ENCODE assay signal across 1 cellular context in genomic region chr15:41990243-41990605, GRCh38.
TF ChIP-seq lines count a peak whose summit lies in the region.

No MANE protein-coding gene starts in this region.

TF ChIP-seq in GM23338, 12 proteins besides CTCF, POLR2A, EP300 and RAD21 (continued from another document):
- TF ChIP-seq ETS1 (IDR thresholded peaks at IDR 0.05) (no peak), NANOG (IDR thresholded peaks at IDR 0.05; ENCODE audit: borderline replicate concordance) (no peak), ZNF114 (CRISPR knock-in tag; IDR thresholded peaks at IDR 0.05) (no peak), POLR2AphosphoS5 (IDR thresholded peaks at IDR 0.05; ENCODE audit: low read depth) (no peak), CREB1 (CRISPR knock-in tag; IDR thresholded peaks at IDR 0.05; ENCODE audit: low read depth) (no peak), EZH2phosphoT487 (IDR thresholded peaks at IDR 0.05; ENCODE audit: unreplicated experiment) (no peak), EZH2 (IDR thresholded peaks at IDR 0.05; ENCODE audit: low read depth, unreplicated experiment) (no peak), REST (IDR thresholded peaks at IDR 0.05; ENCODE audit: unreplicated experiment) (no peak), JUNB (IDR thresholded peaks at IDR 0.05; ENCODE audit: unreplicated experiment) (no peak)
